15 cellular contexts compared by ENCODE assay signal in the genomic region with DNA sequence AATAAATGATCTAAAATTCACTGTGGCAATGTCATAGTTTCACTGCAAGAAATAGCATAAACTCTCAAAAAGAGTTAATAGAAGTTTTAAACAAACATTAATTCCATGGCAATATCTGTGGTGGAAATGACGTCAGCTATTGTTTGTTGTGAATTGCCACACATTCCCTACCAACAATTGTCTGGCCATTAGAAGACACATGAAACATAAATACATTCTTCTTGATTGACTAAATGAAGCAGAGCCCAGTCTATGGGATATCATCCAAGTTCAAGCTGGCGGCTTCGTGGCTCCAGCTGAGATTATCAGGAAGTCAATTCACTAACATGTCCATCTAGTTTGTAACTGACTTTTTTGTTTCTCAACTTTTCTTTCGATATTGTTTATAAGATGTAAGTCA.
DNase-seq lines count a peak whose midpoint lies in the region; ATAC-seq and TF ChIP-seq lines count a peak whose summit lies in the region.
"Had no signal": no experiment of that assay in that cellular context is flagged by ENCODE, and none has a peak within 500 bp of the region (broad histone marks: within the 10 kb centered on the region; RNA-seq: fewer than 3 reads in every experiment).

No MANE protein-coding gene starts in this region.

- peaks cover 6% of the 10 kb centered on the region for H3K36me3 Mint-ChIP-seq in MCF 10A (ENCODE audit: insufficient read depth, unreplicated experiment)
- H3K36me3 Mint-ChIP-seq: activated naive CD8-positive, alpha-beta T cell treated with anti-CD3 and anti-CD28 coated beads for 36 hours; WTC11 had no signal

- TF ChIP-seq POLR2A in breast epithelium (IDR thresholded peaks at IDR 0.05), result no peak
- TF ChIP-seq POLR2A in tibial nerve (IDR thresholded peaks at IDR 0.05), result no peak

- H3K4me1 Mint-ChIP-seq in MCF 10A (ENCODE audit: insufficient read depth, unreplicated experiment), result peaks cover 15% of the 10 kb centered on the region
- H3K4me1 Mint-ChIP-seq: activated naive CD8-positive, alpha-beta T cell treated with anti-CD3 and anti-CD28 coated beads for 36 hours; neural crest cell had no signal

- no peak for TF ChIP-seq EP300 in tibial nerve (IDR thresholded peaks at IDR 0.05)

- POLR2A ChIA-PET in MCF 10A (lab: Yijun Ruan, JAX), result interaction anchor here (1.1 to 1.2 kb wide), 2 partner anchors 8 to 22 kb away, joined by 3 read pairs; no protein-coding TSS in a partner anchor

- H3K27ac ChIP-seq in breast epithelium (no peak overlapping the region), brain microvascular endothelial cell (peak overlapping the region; percentile 54), tibial nerve (no peak overlapping the region)
- H3K27ac ChIP-seq: 22Rv1, thyroid gland had no signal

- H3K27me3 ChIP-seq in breast epithelium (no peaks in the 10 kb centered on the region), brain microvascular endothelial cell (replicated peaks) (no peaks in the 10 kb centered on the region), tibial nerve (no peaks in the 10 kb centered on the region)
- H3K27me3 ChIP-seq: thyroid gland had no signal

- intact Hi-C loops in MCF 10A (cut with micrococcal nuclease), result no loop called here
- intact Hi-C loops in breast epithelium (cut with DNase I; ENCODE audit: low total_unique reads), result no loop called here
- intact Hi-C loops in Right ventricle myocardium superior (cut with DNase I), result no loop called here

- no peaks in the 10 kb centered on the region for H3K4me1 ChIP-seq in breast epithelium
- H3K4me1 ChIP-seq in tibial nerve, result no peaks in the 10 kb centered on the region
- H3K4me1 ChIP-seq: thyroid gland had no signal

- H3K4me3 Mint-ChIP-seq in MCF 10A (ENCODE audit: unreplicated experiment), result no peak overlapping the region
- H3K4me3 Mint-ChIP-seq: activated naive CD8-positive, alpha-beta T cell treated with anti-CD3 and anti-CD28 coated beads for 36 hours; dendritic cell treated with granulocyte-macrophage colony-stimulating factor and Interleukin-4, amounts not matched to agents 40 ng/mL and 50 ng/mL, for 4 days; neural crest cell; WTC11 had no signal

- TF ChIP-seq CTCF in MCF 10A (IDR thresholded peaks at IDR 0.05; ENCODE audit: unreplicated experiment) (no peak), breast epithelium (IDR thresholded peaks at IDR 0.05) (no peak), brain microvascular endothelial cell (IDR thresholded peaks at IDR 0.05; ENCODE audit: low read depth, low read length, missing control alignments) (no peak), tibial nerve (IDR thresholded peaks at IDR 0.05) (no peak)

- H3K9me3 ChIP-seq in breast epithelium (no peaks in the 10 kb centered on the region), tibial nerve (no peaks in the 10 kb centered on the region)
- H3K9me3 ChIP-seq: thyroid gland had no signal

- ATAC-seq in Right ventricle myocardium superior (ENCODE audit: poor library complexity), result peak; percentile 61
- ATAC-seq: WTC11 had no signal

- no peaks in the 10 kb centered on the region for H3K27me3 Mint-ChIP-seq in MCF 10A (ENCODE audit: insufficient read depth, unreplicated experiment)

- DNase-seq in MCF 10A (ENCODE audit: unreplicated experiment) (peak; percentile 82), breast epithelium (ENCODE audit: low spot score in 2 of 2) (no peak), brain microvascular endothelial cell (peak; percentile 86), Right ventricle myocardium superior (peak; percentile 47), stromal cell of bone marrow (ENCODE audit: low read depth) (peak; percentile 76), T-helper 1 cell (no peak), occipital lobe (lab: John Stamatoyannopoulos, UW) (no peak), tibial nerve (ENCODE audit: low spot score in 2 of 2) (no peak)
- DNase-seq: activated naive CD8-positive, alpha-beta T cell treated with anti-CD3 and anti-CD28 coated beads for 36 hours; NCI-H2081; thyroid gland had no signal

- CTCF ChIA-PET in MCF 10A (lab: Yijun Ruan, JAX), result interaction anchor here (0.6 to 1.2 kb wide), 3 partner anchors 30 to 1486 kb away, joined by 3 read pairs; no protein-coding TSS in a partner anchor

- peaks cover 15% of the 10 kb centered on the region for H3K9me3 Mint-ChIP-seq in MCF 10A (ENCODE audit: unreplicated experiment)
- H3K9me3 Mint-ChIP-seq: activated naive CD8-positive, alpha-beta T cell treated with anti-CD3 and anti-CD28 coated beads for 36 hours; dendritic cell treated with granulocyte-macrophage colony-stimulating factor and Interleukin-4, amounts not matched to agents 40 ng/mL and 50 ng/mL, for 4 days had no signal

- no peaks in the 10 kb centered on the region for H3K36me3 ChIP-seq in breast epithelium
- no peaks in the 10 kb centered on the region for H3K36me3 ChIP-seq in brain microvascular endothelial cell (replicated peaks)
- H3K36me3 ChIP-seq in tibial nerve, result peaks cover 0 to 38% (median 0%) of the 10 kb centered on the region in 3 donors
- H3K36me3 ChIP-seq: thyroid gland had no signal

- 61% methylated on average over 4 of the region's 4 CpGs for WGBS in tibial nerve, 2 donors

- in situ Hi-C loops in brain microvascular endothelial cell (cut with HindIII; ENCODE audit: low pct_ligation_motif_present, low sequenced_read_pairs), result no loop called here

- peak overlapping the region; percentile 89 for H3K27ac Mint-ChIP-seq in MCF 10A (ENCODE audit: low read depth, unreplicated experiment)
- H3K27ac Mint-ChIP-seq: activated naive CD8-positive, alpha-beta T cell treated with anti-CD3 and anti-CD28 coated beads for 36 hours; dendritic cell treated with granulocyte-macrophage colony-stimulating factor and Interleukin-4, amounts not matched to agents 40 ng/mL and 50 ng/mL, for 4 days; WTC11 had no signal

- no TSS peak for BruUV-seq in MCF 10A (replicated peaks; lab: Mats Ljungman, UMichigan)

- H3K4me3 ChIP-seq in breast epithelium (no peak overlapping the region), brain microvascular endothelial cell (ENCODE audit: low read depth, low read length) (no peak overlapping the region), tibial nerve (no peak overlapping the region)
- H3K4me3 ChIP-seq: thyroid gland had no signal

Comparison
In these comparisons a context has a peak if more than half of its experiments do, and no peak if none do; other contexts are left out.
1. DNase-seq: peak in MCF 10A (single experiment), brain microvascular endothelial cell (single experiment), Right ventricle myocardium superior (single experiment) and stromal cell of bone marrow (single experiment); none in breast epithelium (0 of 2), T-helper 1 cell (0 of 5), occipital lobe (single experiment) and tibial nerve (0 of 2).